In genomic region chr6:106772270-106773142, GRCh38 we compare ENCODE assay signal across 16 cellular contexts.
DNase-seq lines count a peak whose midpoint lies in the region; ATAC-seq and TF ChIP-seq lines count a peak whose summit lies in the region.
"Had no signal": no experiment of that assay in that cellular context is flagged by ENCODE, and none has a peak within 500 bp of the region (broad histone marks: within the 10 kb centered on the region; RNA-seq: fewer than 3 reads in every experiment).

No MANE protein-coding gene starts in this region.

- BruUV-seq in PC-9 (replicated peaks; lab: Mats Ljungman, UMichigan) = no TSS peak

- DNase-seq in PC-9 = no peak
- DNase-seq in left kidney (ENCODE audit: low read depth, low spot score) = peak; percentile 50
- no peak for DNase-seq in trophoblast cell
- no peak for DNase-seq in NCI-H2107 (lab: John Stamatoyannopoulos, UW)
- DNase-seq in DMS 273 treated with DMSO at 0.1 percent for 48 hours (lab: John Stamatoyannopoulos, UW) = no peak
- no peak for DNase-seq in stimulated activated CD4-positive, alpha-beta T cell treated with anti-CD3 and anti-CD28 coated beads, Interleukin-15, amount 100 ng/mL, for 24 hours
- DNase-seq: ACHN; GM23248; KG1; MV-4-11; NCI-H187 treated with DMSO at 0.1 percent for 48 hours; NCI-H446; NK-92 treated with Interleukin-12 subunit alpha and Interleukin-12 subunit beta, amount 100 ng/mL, for 24 hours had no signal

- no peak overlapping the region for H3K14ac ChIP-seq in trophoblast cell (ENCODE audit: low read length)

- H3K9me3 ChIP-seq in PC-9 (ENCODE audit: insufficient read depth, low read depth) (peaks cover 12% of the 10 kb centered on the region), trophoblast cell (ENCODE audit: insufficient read depth, low read depth, low read length) (peaks cover 1% of the 10 kb centered on the region)

- H3K27me3 ChIP-seq in PC-9 (ENCODE audit: insufficient read depth, low read depth) = no peaks in the 10 kb centered on the region
- H3K27me3 ChIP-seq in trophoblast cell (ENCODE audit: insufficient read depth, low read length) = no peaks in the 10 kb centered on the region

- no peaks in the 10 kb centered on the region for H3K9me2 ChIP-seq in PC-9 (ENCODE audit: insufficient read depth)

- H4K8ac ChIP-seq in trophoblast cell (ENCODE audit: low read depth, low read length) = no peak overlapping the region

- H3K4me1 ChIP-seq in PC-9 (replicated peaks; ENCODE audit: insufficient read depth) (peaks cover 22% of the 10 kb centered on the region), trophoblast cell (ENCODE audit: control insufficient read depth in 1 of 2, insufficient read depth in 2 of 2, low read length in 2 of 2) (peaks cover 8 to 11% of the 10 kb centered on the region in 2 experiments)

- H3K23ac ChIP-seq in trophoblast cell (ENCODE audit: low read length) = no peak overlapping the region

- no peak overlapping the region for H3K9ac ChIP-seq in trophoblast cell (ENCODE audit: low read length)
- H3K9ac ChIP-seq: GM23248 had no signal

- H2AK5ac ChIP-seq in trophoblast cell (ENCODE audit: low read length) = no peak overlapping the region

- H3F3A ChIP-seq in PC-9 (ENCODE audit: insufficient read depth, low read depth) = peaks cover 17% of the 10 kb centered on the region

- no peak overlapping the region for H4K91ac ChIP-seq in trophoblast cell (ENCODE audit: low read depth, low read length)

- H3K36me3 ChIP-seq in PC-9 (ENCODE audit: low read depth) (no peaks in the 10 kb centered on the region), trophoblast cell (ENCODE audit: control insufficient read depth in 1 of 2, insufficient read depth in 2 of 2, low read length in 2 of 2) (no peaks in the 10 kb centered on the region)

- no peak overlapping the region for H3K4ac ChIP-seq in trophoblast cell (ENCODE audit: low read depth, low read length)

- H4K20me1 ChIP-seq in PC-9 (ENCODE audit: insufficient read depth) = no peaks in the 10 kb centered on the region

- H4K12ac ChIP-seq in trophoblast cell (ENCODE audit: low read depth, low read length) = no peak overlapping the region

- intact Hi-C loops in PC-9 (cut with micrococcal nuclease; ENCODE audit: unreplicated experiment) = no loop called here

- H3K79me2 ChIP-seq in PC-9 (ENCODE audit: low read depth) (no peaks in the 10 kb centered on the region), trophoblast cell (ENCODE audit: control insufficient read depth, insufficient read depth, low read length, poor library complexity) (no peaks in the 10 kb centered on the region)

- H2AFZ ChIP-seq in PC-9 (no peak overlapping the region), trophoblast cell (ENCODE audit: insufficient read depth, low read length, poor library complexity) (no peak overlapping the region)
- H2AFZ ChIP-seq: GM23248 had no signal

- POLR2A ChIA-PET in PC-9 (lab: Charles Lee; ENCODE audit: unreplicated experiment) = no interaction called here

- H3K4me2 ChIP-seq in PC-9 (peak overlapping the region; percentile 67), trophoblast cell (ENCODE audit: low read length) (peak overlapping the region; percentile 6)

- peaks cover 8% of the 10 kb centered on the region for H3K79me1 ChIP-seq in trophoblast cell (ENCODE audit: low read length)

- H3K27ac ChIP-seq in PC-9 (peak overlapping the region; percentile 85), trophoblast cell (ENCODE audit: low read depth, low read length) (peak overlapping the region; percentile 23)
- H3K27ac ChIP-seq: C4-2B, GM23248 had no signal

- no CpG with 5 or more reads among the region's 7 CpGs for WGBS in trophoblast cell (ENCODE audit: extremely low coverage, insufficient coverage, insufficient read length)

- CTCF ChIA-PET in PC-9 (lab: Charles Lee) = interaction anchor here (0.6 kb wide), 1 partner anchor 102 kb away, joined by 3 read pairs; no protein-coding TSS in a partner anchor

- ATAC-seq in HG02610 (IDR thresholded peaks at IDR 0.05; ENCODE audit: unreplicated experiment) = peak; percentile 71
- ATAC-seq: Right ventricle myocardium inferior had no signal

- H2BK12ac ChIP-seq in trophoblast cell (ENCODE audit: low read length) = no peak overlapping the region

- no peak overlapping the region for H3K18ac ChIP-seq in trophoblast cell (ENCODE audit: low read length)

- H2BK5ac ChIP-seq in trophoblast cell (ENCODE audit: low read depth, low read length, poor library complexity) = no peak overlapping the region

- TF ChIP-seq CTCF in PC-9 (conservative IDR thresholded peaks at IDR 0.05) = no peak

- no peak overlapping the region for H2BK120ac ChIP-seq in trophoblast cell (ENCODE audit: insufficient read depth, low read length, poor library complexity)

- no peak overlapping the region for H3K4me3 ChIP-seq in PC-9
- no peak overlapping the region for H3K4me3 ChIP-seq in trophoblast cell (ENCODE audit: low read depth, low read length)
- H3K4me3 ChIP-seq: GM23248 had no signal
